Comparison of ENCODE assay signal across 12 cellular contexts in the genomic region with DNA sequence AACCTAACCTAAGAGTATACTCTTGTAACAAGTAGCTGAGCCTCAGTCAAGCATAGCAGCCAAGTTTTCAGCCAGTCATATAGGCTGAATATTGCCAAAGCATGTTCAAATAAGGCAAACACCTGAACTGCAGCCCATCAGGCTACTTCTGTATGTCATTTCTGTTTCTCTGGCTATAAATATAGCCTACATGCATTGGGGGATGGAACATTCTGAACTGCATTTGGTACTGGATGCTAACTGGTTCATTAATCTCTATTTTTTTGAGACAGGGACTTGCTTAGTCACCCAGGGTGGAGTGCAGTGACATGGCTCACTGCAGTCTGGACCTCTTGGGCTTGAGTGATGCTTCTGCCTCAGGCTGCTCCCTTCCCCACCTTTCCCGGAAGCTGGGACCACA. TPM values are rescaled to one million over a fixed set of nuclear protein-coding genes. Genes with fewer than 3 reads are reported as not detected.
DNase-seq lines count a peak whose midpoint lies in the region; ATAC-seq and TF ChIP-seq lines count a peak whose summit lies in the region.
"Had no signal": no experiment of that assay in that cellular context is flagged by ENCODE, and none has a peak within 500 bp of the region (broad histone marks: within the 10 kb centered on the region; RNA-seq: fewer than 3 reads in every experiment).

No MANE protein-coding gene starts in this region.

- 53 to 73% methylated on average over 1 of the region's 1 CpG for WGBS in lower leg skin, 2 donors

- TF ChIP-seq POLR2A in GM18505 (IDR thresholded peaks at IDR 0.05; ENCODE audit: borderline replicate concordance, extremely low read depth, insufficient read depth, insufficient read length) = no peak
- TF ChIP-seq POLR2A in lower leg skin (IDR thresholded peaks at IDR 0.05) = no peak

- TF ChIP-seq CTCF in lower leg skin (IDR thresholded peaks at IDR 0.05) = no peak

- ATAC-seq in GM18505 (IDR thresholded peaks at IDR 0.05; ENCODE audit: unreplicated experiment) = peak; percentile 52
- ATAC-seq in GM21529 (IDR thresholded peaks at IDR 0.05; ENCODE audit: unreplicated experiment) = peak; percentile 54
- ATAC-seq in HG03025 (IDR thresholded peaks at IDR 0.05; ENCODE audit: low FRiP score, unreplicated experiment) = no peak
- ATAC-seq: T-helper 17 cell had no signal

- H3K4me3 ChIP-seq in lower leg skin (ENCODE audit: low read depth, poor library complexity, severe bottlenecking) = no peak overlapping the region

- intact Hi-C loops in lower leg skin (cut with DNase I; ENCODE audit: low total_unique reads) = no loop called here

- DNase-seq in NCI-H1092 (lab: John Stamatoyannopoulos, UW) (peak; percentile 71), renal cortical epithelial cell (ENCODE audit: low read depth) (peak; percentile 22), NCI-H2107 (lab: John Stamatoyannopoulos, UW) (no peak), lower leg skin (ENCODE audit: low spot score in 2 of 2) (no peak)
- DNase-seq: endodermal cell; NCI-H526; nephron progenitor cell; stimulated activated naive CD4-positive, alpha-beta T cell treated with Interleukin-2 at 50 U/mL for 16 hours; T-helper 17 cell had no signal

RNA-seq across cellular contexts. Expression of a gene that starts 37.3 kb away (rescaled TPM):
- 8.2 and 24.8 TPM in 2 replicates for total RNA-seq in renal cortical epithelial cell
- 10 to 100 TPM in 3 of 4 donors, 1 to 10 TPM in 1; 6.6 to 22.6 (median 13.9) TPM for total RNA-seq in lower leg skin

Comparison
In these comparisons a context has a peak if more than half of its experiments do, and no peak if none do; other contexts are left out.
1. DNase-seq: peak in NCI-H1092 (single experiment) and renal cortical epithelial cell (single experiment); none in NCI-H2107 (single experiment) and lower leg skin (0 of 2).